In genomic region chr2:9703701-9704221, GRCh38 we compare ENCODE assay signal across 10 cellular contexts.
A peak's percentile ranks its signal among the peaks of the same experiment; 100 is the strongest.
DNase-seq lines count a peak whose midpoint lies in the region; ATAC-seq and TF ChIP-seq lines count a peak whose summit lies in the region.
"Had no signal": no experiment of that assay in that cellular context is flagged by ENCODE, and none has a peak within 500 bp of the region (broad histone marks: within the 10 kb centered on the region; RNA-seq: fewer than 3 reads in every experiment).

No MANE protein-coding gene starts in this region.

- no peaks in the 10 kb centered on the region for H3K27me3 ChIP-seq in breast epithelium
- H3K27me3 ChIP-seq in gastroesophageal sphincter, result no peaks in the 10 kb centered on the region
- H3K27me3 ChIP-seq in vagina, result no peaks in the 10 kb centered on the region

- ATAC-seq in gastroesophageal sphincter, result peak; percentile 55

- TF ChIP-seq CTCF in MCF 10A (IDR thresholded peaks at IDR 0.05; ENCODE audit: unreplicated experiment), result no peak
- TF ChIP-seq CTCF in breast epithelium (IDR thresholded peaks at IDR 0.05), result no peak
- no peak for TF ChIP-seq CTCF in gastroesophageal sphincter (IDR thresholded peaks at IDR 0.05)
- no peak for TF ChIP-seq CTCF in vagina (IDR thresholded peaks at IDR 0.05)

- TF ChIP-seq POLR2A in breast epithelium (IDR thresholded peaks at IDR 0.05) (no peak), gastroesophageal sphincter (IDR thresholded peaks at IDR 0.05) (no peak), vagina (IDR thresholded peaks at IDR 0.05) (no peak)

- TF ChIP-seq EP300 in gastroesophageal sphincter (IDR thresholded peaks at IDR 0.05), result no peak

- no peaks in the 10 kb centered on the region for H3K36me3 Mint-ChIP-seq in MCF 10A (ENCODE audit: insufficient read depth, unreplicated experiment)

- WGBS in gastroesophageal sphincter (ENCODE audit: low coverage in 1 of 2), 2 donors, result 62% methylated on average over 2 of the region's 3 CpGs; no CpG with 5 or more reads in 1 of the 2 donors

- CTCF ChIA-PET in MCF 10A (lab: Yijun Ruan, JAX), result interaction anchor here (0.5 to 1.4 kb wide), 4 partner anchors 66 to 974 kb away, joined by 3 to 6 read pairs (median 4); no protein-coding TSS in a partner anchor

- H3K27ac Mint-ChIP-seq in MCF 10A (ENCODE audit: low read depth, unreplicated experiment), result peak overlapping the region; percentile 49
- H3K27ac Mint-ChIP-seq: nephron had no signal

- no TSS peak for BruUV-seq in MCF 10A (replicated peaks; lab: Mats Ljungman, UMichigan)

- DNase-seq in MCF 10A (ENCODE audit: unreplicated experiment), result peak; percentile 91
- DNase-seq in breast epithelium (ENCODE audit: low spot score in 2 of 2), result no peak
- DNase-seq in T-helper 22 cell (ENCODE audit: low read depth), result peak; percentile 2
- DNase-seq in vagina (ENCODE audit: extremely low spot score in 2 of 2), result no peak
- no peak for DNase-seq in DMS114 treated with DMSO at 0.1 percent for 48 hours (lab: John Stamatoyannopoulos, UW; ENCODE audit: unreplicated experiment)
- DNase-seq in NCI-H1436 (lab: John Stamatoyannopoulos, UW), result no peak
- DNase-seq in DMS79 treated with DMSO at 0.1 percent for 48 hours (lab: John Stamatoyannopoulos, UW), result no peak

- H3K27me3 Mint-ChIP-seq in MCF 10A (ENCODE audit: insufficient read depth, unreplicated experiment), result no peaks in the 10 kb centered on the region

- POLR2A ChIA-PET in MCF 10A (lab: Yijun Ruan, JAX), result interaction anchor here (0.6 to 1.7 kb wide), 4 partner anchors 49 to 274 kb away, joined by 3 to 9 read pairs (median 3); partner anchors contain the start of gene YWHAQ

- no peak overlapping the region for H3K4me3 Mint-ChIP-seq in MCF 10A (ENCODE audit: unreplicated experiment)
- H3K4me3 Mint-ChIP-seq: nephron had no signal

- H3K4me1 Mint-ChIP-seq in MCF 10A (ENCODE audit: insufficient read depth, unreplicated experiment), result peaks cover 25% of the 10 kb centered on the region
- H3K4me1 Mint-ChIP-seq: nephron had no signal

- no peaks in the 10 kb centered on the region for H3K36me3 ChIP-seq in breast epithelium
- H3K36me3 ChIP-seq in gastroesophageal sphincter, result no peaks in the 10 kb centered on the region
- no peaks in the 10 kb centered on the region for H3K36me3 ChIP-seq in vagina

- H3K4me3 ChIP-seq in breast epithelium, result no peak overlapping the region
- H3K4me3 ChIP-seq in gastroesophageal sphincter, result no peak overlapping the region
- H3K4me3 ChIP-seq in vagina, result no peak overlapping the region

- no peaks in the 10 kb centered on the region for H3K9me3 ChIP-seq in breast epithelium
- no peaks in the 10 kb centered on the region for H3K9me3 ChIP-seq in gastroesophageal sphincter
- no peaks in the 10 kb centered on the region for H3K9me3 ChIP-seq in vagina

- H3K4me1 ChIP-seq in breast epithelium, result no peaks in the 10 kb centered on the region
- peaks cover 0 to 15% (median 10%) of the 10 kb centered on the region in 3 donors for H3K4me1 ChIP-seq in gastroesophageal sphincter
- H3K4me1 ChIP-seq in vagina, result peaks cover 12% of the 10 kb centered on the region

- intact Hi-C loops in MCF 10A (cut with micrococcal nuclease) (loop anchor here (1.0 to 5.0 kb wide), 3 partner anchors 49 to 146 kb away; partner anchors contain the start of gene ADAM17), breast epithelium (cut with DNase I; ENCODE audit: low total_unique reads) (no loop called here), vagina (cut with DNase I) (no loop called here)

- H3K9me3 Mint-ChIP-seq in MCF 10A (ENCODE audit: unreplicated experiment), result no peaks in the 10 kb centered on the region

- H3K27ac ChIP-seq in breast epithelium (no peak overlapping the region), gastroesophageal sphincter (no peak overlapping the region), vagina (peak overlapping the region; percentile 16)
- H3K27ac ChIP-seq: VCaP had no signal

Comparison
In these comparisons a context has a peak if more than half of its experiments do, and no peak if none do; other contexts are left out.
1. DNase-seq: peak in MCF 10A (single experiment) and T-helper 22 cell (single experiment); none in breast epithelium (0 of 2), vagina (0 of 2), DMS114 treated with DMSO at 0.1 percent for 48 hours (single experiment), NCI-H1436 (single experiment) and DMS79 treated with DMSO at 0.1 percent for 48 hours (single experiment).